In genomic region chr16:3003582-3004270, GRCh38 we compare ENCODE assay signal across 1 cellular context.
TF ChIP-seq lines count a peak whose summit lies in the region.

No MANE protein-coding gene starts in this region.

TF ChIP-seq in HepG2, 621 proteins besides CTCF, POLR2A, EP300 and RAD21 (continued from another document and continues in another):
- TF ChIP-seq ZSCAN25 (CRISPR knock-in tag; IDR thresholded peaks at IDR 0.05) (0 out of 2 replicates have a peak, but pooled peaks have one; percentile 22), NR2F6 (IDR thresholded peaks at IDR 0.05) (peak; percentile 17; the same call in 1 of the 2 replicates), NR2F6 (CRISPR knock-in tag; IDR thresholded peaks at IDR 0.05) (peak; percentile 38; the same call in 1 of the 2 replicates), PBX2 (CRISPR knock-in tag; IDR thresholded peaks at IDR 0.05) (peak; percentile 88), ZNF430 (CRISPR knock-in tag; IDR thresholded peaks at IDR 0.05) (no peak; the same call in 1 of the 2 replicates), ZNF703 (CRISPR knock-in tag; IDR thresholded peaks at IDR 0.05; ENCODE audit: borderline replicate concordance) (no peak), E2F1 (CRISPR knock-in tag; IDR thresholded peaks at IDR 0.05) (peak; percentile 92), MIXL1 (CRISPR knock-in tag; IDR thresholded peaks at IDR 0.05) (peak; percentile 38; the same call in 1 of the 2 replicates), ZSCAN9 (CRISPR knock-in tag; IDR thresholded peaks at IDR 0.05; ENCODE audit: borderline replicate concordance) (0 out of 2 replicates have a peak, but pooled peaks have one; percentile 26), SPEN (CRISPR knock-in tag; IDR thresholded peaks at IDR 0.05; ENCODE audit: low read depth) (peak; percentile 58), CBX5 (CRISPR knock-in tag; IDR thresholded peaks at IDR 0.05; ENCODE audit: borderline replicate concordance) (peak; percentile 25; the same call in 1 of the 2 replicates), SIN3A (IDR thresholded peaks at IDR 0.05; ENCODE audit: borderline replicate concordance, low read depth, low read length) (peak; percentile 76; the same call in 1 of the 2 replicates), PAXIP1 (CRISPR knock-in tag; conservative IDR thresholded peaks at IDR 0.05) (peak; percentile 39), ZNF614 (CRISPR knock-in tag; IDR thresholded peaks at IDR 0.05; ENCODE audit: borderline replicate concordance) (0 out of 2 replicates have a peak, but pooled peaks have one; percentile 46), HOMEZ (CRISPR knock-in tag; IDR thresholded peaks at IDR 0.05; ENCODE audit: low read depth) (0 out of 2 replicates have a peak, but pooled peaks have one; percentile 26), ZNF354B (CRISPR knock-in tag; IDR thresholded peaks at IDR 0.05) (no peak), DRAP1 (CRISPR knock-in tag; IDR thresholded peaks at IDR 0.05) (peak; percentile 83), ESRRA (CRISPR knock-in tag; IDR thresholded peaks at IDR 0.05; ENCODE audit: low read depth) (no peak), MTF2 (CRISPR knock-in tag; IDR thresholded peaks at IDR 0.05; ENCODE audit: borderline replicate concordance) (no peak), ELK4 (CRISPR knock-in tag; IDR thresholded peaks at IDR 0.05; ENCODE audit: borderline replicate concordance) (no peak), GMEB1 (CRISPR knock-in tag; IDR thresholded peaks at IDR 0.05; ENCODE audit: borderline replicate concordance) (peak; percentile 72; the same call in 1 of the 2 replicates), YEATS2 (CRISPR knock-in tag; IDR thresholded peaks at IDR 0.05; ENCODE audit: borderline replicate concordance) (peak; percentile 79; the same call in 1 of the 2 replicates), MED1 (CRISPR knock-in tag; IDR thresholded peaks at IDR 0.05) (peak; percentile 68), ZNF777 (CRISPR knock-in tag; IDR thresholded peaks at IDR 0.05) (no peak), KDM4B (CRISPR knock-in tag; IDR thresholded peaks at IDR 0.05) (peak; percentile 80; the same call in 1 of the 2 replicates), HINFP (CRISPR knock-in tag; IDR thresholded peaks at IDR 0.05; ENCODE audit: low read depth) (peak; percentile 27; the same call in 1 of the 2 replicates), CEBPG (CRISPR knock-in tag; IDR thresholded peaks at IDR 0.05) (no peak), ZNF574 (CRISPR knock-in tag; IDR thresholded peaks at IDR 0.05) (peak; percentile 49), RXRB (CRISPR knock-in tag; IDR thresholded peaks at IDR 0.05; ENCODE audit: borderline replicate concordance) (peak; percentile 56; the same call in 1 of the 2 replicates), GTF3A (CRISPR knock-in tag; conservative IDR thresholded peaks at IDR 0.05) (no peak), ASH2L (IDR thresholded peaks at IDR 0.05; ENCODE audit: insufficient read length, low read depth, low read length) (no peak), ZNF740 (CRISPR knock-in tag; IDR thresholded peaks at IDR 0.05) (no peak), ERF (CRISPR knock-in tag; IDR thresholded peaks at IDR 0.05) (peak; percentile 86), ZNF556 (CRISPR knock-in tag; IDR thresholded peaks at IDR 0.05; ENCODE audit: borderline replicate concordance) (no peak), MEIS2 (CRISPR knock-in tag; IDR thresholded peaks at IDR 0.05) (peak; percentile 100), HIVEP1 (CRISPR knock-in tag; IDR thresholded peaks at IDR 0.05) (no peak), FOXP4 (CRISPR knock-in tag; IDR thresholded peaks at IDR 0.05) (peak; percentile 29; the same call in 1 of the 2 replicates)
